In genomic region chr9:75979362-75979761, GRCh38 we compare ENCODE assay signal across 10 cellular contexts.
DNase-seq lines count a peak whose midpoint lies in the region; ATAC-seq, FAIRE-seq and TF ChIP-seq lines count a peak whose summit lies in the region.
"Had no signal": no experiment of that assay in that cellular context is flagged by ENCODE, and none has a peak within 500 bp of the region (broad histone marks: within the 10 kb centered on the region; RNA-seq: fewer than 3 reads in every experiment).

No MANE protein-coding gene starts in this region.

- H3K9me3 Mint-ChIP-seq in activated naive CD8-positive, alpha-beta T cell treated with anti-CD3 and anti-CD28 coated beads for 36 hours, result no peaks in the 10 kb centered on the region

- H3K4me3 Mint-ChIP-seq in activated naive CD8-positive, alpha-beta T cell treated with anti-CD3 and anti-CD28 coated beads for 36 hours, result no peak overlapping the region

- no peaks in the 10 kb centered on the region for H3K79me2 ChIP-seq in HepG2 (ENCODE audit: insufficient read depth, low read length)

- H3K4me2 ChIP-seq in HepG2 (ENCODE audit: low read depth, low read length), result no peak overlapping the region

- POLR2A ChIA-PET in HepG2 (lab: Yijun Ruan, JAX), result no interaction called here

- in situ Hi-C loops in HepG2 (cut with HindIII; ENCODE audit: extremely low pct_ligation_motif_present, low pct_unique_long_range_greater_than_20kb), result loop anchor here (10.0 kb wide), 1 partner anchor 55 kb away; no protein-coding TSS in a partner anchor

- DNase-seq in ELF-1 (ENCODE audit: low read depth, low spot score), result peak; percentile 18
- peak; percentile 60 for DNase-seq in HT-29 (ENCODE audit: low spot score)
- DNase-seq in WERI-Rb-1, result peak; percentile 51
- peak; percentile 18 for DNase-seq in HepG2 (ENCODE audit: low spot score)
- no peak for DNase-seq in aorta
- DNase-seq in NCI-H1048 (lab: John Stamatoyannopoulos, UW), result no peak
- DNase-seq in activated naive CD8-positive, alpha-beta T cell treated with anti-CD3 and anti-CD28 coated beads for 36 hours, result no peak
- DNase-seq: activated CD4-positive, alpha-beta T cell treated with anti-CD3 and anti-CD28 coated beads for 4 hours had no signal

- H3K27ac ChIP-seq in WERI-Rb-1 (no peak overlapping the region), HepG2 (ENCODE audit: extremely low read length, insufficient read depth, low read length) (no peak overlapping the region), aorta (ENCODE audit: low read depth in 1 of 2, low read length in 2 of 2) (no peak overlapping the region)
- H3K27ac ChIP-seq: thoracic aorta had no signal

- peak; percentile 36 for TF ChIP-seq CTCF in WERI-Rb-1 (IDR thresholded peaks at IDR 0.05; ENCODE audit: low read depth, low read length)
- TF ChIP-seq CTCF in HepG2 (CRISPR knock-in tag; IDR thresholded peaks at IDR 0.05), result peak; percentile 34

- TF ChIP-seq POLR2A in HepG2 (IDR thresholded peaks at IDR 0.05; ENCODE audit: insufficient read depth in 1 of 2, low read depth in 2 of 2, low read length in 2 of 2), result no peak

- 3% methylated on average over 4 of the region's 4 CpGs for WGBS in HepG2 (ENCODE audit: low lambda C conversion rate)
- WGBS in aorta, 2 donors, result 66% methylated on average over 4 of the region's 4 CpGs

- no peaks in the 10 kb centered on the region for H3K27me3 ChIP-seq in WERI-Rb-1 (ENCODE audit: insufficient read depth, low read depth, severe bottlenecking)
- no peaks in the 10 kb centered on the region for H3K27me3 ChIP-seq in HepG2 (ENCODE audit: control insufficient read depth in 1 of 2, insufficient read depth in 2 of 2, low read length in 2 of 2)
- no peaks in the 10 kb centered on the region for H3K27me3 ChIP-seq in aorta (ENCODE audit: control insufficient read depth in 1 of 2, insufficient read depth in 2 of 2, low read length in 1 of 2)

- H3K4me1 ChIP-seq in HepG2 (ENCODE audit: insufficient read depth, low read length) (no peaks in the 10 kb centered on the region), aorta (ENCODE audit: control insufficient read depth in 1 of 2, insufficient read depth in 2 of 2, low read length in 2 of 2) (peaks cover 4% of the 10 kb centered on the region in 2 donors)

- H3K36me3 Mint-ChIP-seq in activated naive CD8-positive, alpha-beta T cell treated with anti-CD3 and anti-CD28 coated beads for 36 hours, result peaks cover 7% of the 10 kb centered on the region

- TF ChIP-seq RAD21 in HepG2 (CRISPR knock-in tag; IDR thresholded peaks at IDR 0.05), result no peak

- no peaks in the 10 kb centered on the region for H3K27me3 Mint-ChIP-seq in activated naive CD8-positive, alpha-beta T cell treated with anti-CD3 and anti-CD28 coated beads for 36 hours

- TF ChIP-seq EP300 in HepG2 (IDR thresholded peaks at IDR 0.05; ENCODE audit: low read depth in 2 of 2, low read length in 2 of 2) (no peak), HepG2 (CRISPR knock-in tag; IDR thresholded peaks at IDR 0.05; ENCODE audit: borderline replicate concordance) (no peak)

- BruUV-seq in HepG2 (replicated peaks; lab: Mats Ljungman, UMichigan), result no TSS peak

- H4K20me1 ChIP-seq in HepG2 (ENCODE audit: insufficient read depth, low read length), result no peaks in the 10 kb centered on the region

- H3K4me3 ChIP-seq in WERI-Rb-1 (ENCODE audit: low read depth, low read length) (no peak overlapping the region), HepG2 (replicated peaks in 1 of 3; ENCODE audit: insufficient read depth in 1 of 3, low read depth in 2 of 3, low read length in 3 of 3) (no peak overlapping the region), aorta (ENCODE audit: low read length in 2 of 2) (no peak overlapping the region)
- H3K4me3 ChIP-seq: thoracic aorta had no signal

- no peaks in the 10 kb centered on the region for H3K36me3 ChIP-seq in WERI-Rb-1
- no peaks in the 10 kb centered on the region for H3K36me3 ChIP-seq in HepG2 (replicated peaks in 1 of 2; ENCODE audit: control insufficient read depth in 1 of 2, insufficient read depth in 2 of 2, low read length in 2 of 2)
- no peaks in the 10 kb centered on the region for H3K36me3 ChIP-seq in aorta (ENCODE audit: control insufficient read depth in 1 of 2, insufficient read depth in 2 of 2, low read length in 1 of 2)
- H3K36me3 ChIP-seq: thoracic aorta had no signal

- intact Hi-C loops in HepG2 (cut with micrococcal nuclease; ENCODE audit: unreplicated experiment), result loop anchor here (2.0 kb wide), 1 partner anchor 323 kb away; no protein-coding TSS in a partner anchor
- intact Hi-C loops in aorta (cut with DNase I), result loop anchor here in 1 of 2 donors (10.0 kb wide), 1 partner anchor 275 kb away; no protein-coding TSS in a partner anchor

- peak; percentile 81 for ATAC-seq in HepG2
- ATAC-seq in aorta (ENCODE audit: low FRiP score), result no peak
- ATAC-seq in HG03521 (IDR thresholded peaks at IDR 0.05; ENCODE audit: unreplicated experiment), result no peak

- H3K4me1 Mint-ChIP-seq in activated naive CD8-positive, alpha-beta T cell treated with anti-CD3 and anti-CD28 coated beads for 36 hours, result peaks cover 39% of the 10 kb centered on the region

- CTCF ChIA-PET in HepG2 (lab: Yijun Ruan, JAX; ENCODE audit: low intra/inter-chr PET ratio, low total read pairs), result interaction anchor here (0.8 kb wide), 1 partner anchor 324 kb away, joined by 3 read pairs; no protein-coding TSS in a partner anchor

- H3K9me3 ChIP-seq in WERI-Rb-1 (ENCODE audit: severe bottlenecking) (no peaks in the 10 kb centered on the region), HepG2 (ENCODE audit: low read length) (no peaks in the 10 kb centered on the region), aorta (ENCODE audit: control insufficient read depth, low read length) (no peaks in the 10 kb centered on the region)
- H3K9me3 ChIP-seq: thoracic aorta had no signal

- FAIRE-seq in HepG2 (lab: Jason Lieb, UNC), result peak; percentile 39

- no peak overlapping the region for H3K27ac Mint-ChIP-seq in activated naive CD8-positive, alpha-beta T cell treated with anti-CD3 and anti-CD28 coated beads for 36 hours

- H2AFZ ChIP-seq in HepG2 (ENCODE audit: low read length), result no peak overlapping the region

- H3K9ac ChIP-seq in HepG2 (ENCODE audit: insufficient read depth, low read depth, low read length), result no peak overlapping the region

TF ChIP-seq in HepG2, 621 proteins besides CTCF, POLR2A, EP300 and RAD21:
- peak; percentile 45; the same call in 1 of the 2 replicates for TF ChIP-seq SMC3 (IDR thresholded peaks at IDR 0.05; ENCODE audit: low read length)
- TF ChIP-seq STAG1 (CRISPR knock-in tag; IDR thresholded peaks at IDR 0.05), result peak; percentile 26; the same call in 1 of the 2 replicates
- TF ChIP-seq IKZF1 (IDR thresholded peaks at IDR 0.05), result no peak

Comparison
In these comparisons a context has a peak if more than half of its experiments do, and no peak if none do; other contexts are left out.
1. DNase-seq: peak in ELF-1 (single experiment), HT-29 (single experiment), WERI-Rb-1 (single experiment) and HepG2 (single experiment); none in aorta (0 of 2), NCI-H1048 (single experiment) and activated naive CD8-positive, alpha-beta T cell treated with anti-CD3 and anti-CD28 coated beads for 36 hours (single experiment).